In the genomic region with DNA sequence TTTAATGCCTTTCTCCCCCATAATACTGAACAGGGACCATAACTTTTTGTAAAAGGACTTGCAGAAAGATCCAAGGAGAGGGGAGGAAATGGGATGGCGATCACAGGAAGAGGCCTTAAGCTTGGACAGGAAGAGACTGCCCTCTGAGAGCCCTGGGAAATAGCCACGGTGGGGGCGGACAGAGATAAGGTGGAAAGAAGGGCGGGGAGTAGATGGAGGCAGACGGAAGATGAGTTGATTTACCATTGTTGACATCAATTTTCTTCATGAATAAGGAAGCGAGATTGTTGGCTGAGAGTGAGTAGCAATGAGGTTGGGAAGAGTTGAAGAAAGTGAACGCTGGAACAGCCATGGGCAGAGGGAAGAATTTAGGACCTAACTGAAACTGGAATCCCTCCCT, we compare ENCODE assay signal across 29 cellular contexts.
"Had no signal": no experiment of that assay in that cellular context is flagged by ENCODE, and none has a peak within 500 bp of the region (broad histone marks: within the 10 kb centered on the region; RNA-seq: fewer than 3 reads in every experiment).

No MANE protein-coding gene starts in this region.

- H3K36me3 ChIP-seq: brain microvascular endothelial cell, colonic mucosa, esophagus muscularis mucosa, gastrocnemius medialis, heart left ventricle had no signal

- H3K4me3 ChIP-seq: colonic mucosa, esophagus muscularis mucosa, gastrocnemius medialis, heart left ventricle had no signal

- DNase-seq: activated CD4-positive, alpha-beta memory T cell treated with anti-CD3 and anti-CD28 coated beads for 36 hours; activated CD4-positive, alpha-beta T cell treated with anti-CD3 and anti-CD28 coated beads for 36 hours; activated CD4-positive, alpha-beta T cell treated with anti-CD3 and anti-CD28 coated beads, Interleukin-2, amount 10 ng/mL, durations not matched to agents 24 days and 14 days; activated CD4-positive, CD25-positive, alpha-beta regulatory T cell; activated CD4-positive, CD25-positive, alpha-beta regulatory T cell treated with anti-CD3 and anti-CD28 coated beads, Interleukin-2, amount 50 U/mL, for 72 hours; activated CD8-positive, alpha-beta memory T cell treated with anti-CD3 and anti-CD28 coated beads, Interleukin-2, amount 10 ng/mL, durations not matched to agents 7 days and 5 days; activated CD8-positive, alpha-beta memory T cell treated with anti-CD3 and anti-CD28 coated beads, Interleukin-2, amount 50 U/mL, for 4 hours; activated CD8-positive, alpha-beta T cell treated with anti-CD3 and anti-CD28 coated beads, Interleukin-2, amount 10 ng/mL, durations not matched to agents 7 days and 5 days; activated effector memory CD4-positive, alpha-beta T cell treated with anti-CD3 and anti-CD28 coated beads, Interleukin-2, amount 50 U/mL, for 16 hours; activated naive CD4-positive, alpha-beta T cell treated with anti-CD3 and anti-CD28 coated beads for 36 hours; activated T-cell treated with anti-CD3 and anti-CD28 coated beads, Interleukin-2, amount 50 U/mL, for 1 hour; activated T-cell treated with anti-CD3 and anti-CD28 coated beads, Interleukin-2, amount 50 U/mL, for 48 hours; amniotic stem cell; anterior cingulate cortex; brain microvascular endothelial cell; caudate nucleus; cerebellar nuclear complex; colonic mucosa; effector memory CD4-positive, alpha-beta T cell; endodermal cell; gastrocnemius medialis; glutamatergic neuron; heart left ventricle; T-helper 2 cell had no signal

- H3K27ac ChIP-seq: brain microvascular endothelial cell, colonic mucosa, esophagus muscularis mucosa, foreskin keratinocyte, gastrocnemius medialis, heart left ventricle had no signal

- H3K4me3 Mint-ChIP-seq: activated CD4-positive, alpha-beta memory T cell treated with anti-CD3 and anti-CD28 coated beads for 36 hours; activated CD4-positive, alpha-beta T cell treated with anti-CD3 and anti-CD28 coated beads for 36 hours; activated CD4-positive, alpha-beta T cell treated with anti-CD3 and anti-CD28 coated beads, Interleukin-2, amount 10 ng/mL, durations not matched to agents 24 days and 14 days; activated CD8-positive, alpha-beta memory T cell treated with anti-CD3 and anti-CD28 coated beads, Interleukin-2, amount 10 ng/mL, durations not matched to agents 7 days and 5 days; activated CD8-positive, alpha-beta T cell treated with anti-CD3 and anti-CD28 coated beads, Interleukin-2, amount 10 ng/mL, durations not matched to agents 7 days and 5 days; activated naive CD4-positive, alpha-beta T cell treated with anti-CD3 and anti-CD28 coated beads for 36 hours; activated naive CD8-positive, alpha-beta T cell; activated T-helper 1 cell treated with anti-CD3 and anti-CD28 coated beads, Interleukin-12 subunit alpha, Interleukin-12 subunit beta, Interleukin-2, Interleukin-4 antibody, amounts not matched to agents 30 ng/mL and 10 ng/mL and 1 ng/mL, durations not matched to agents 14 hours and 24 hours and 36 hours; endodermal cell had no signal

- H3K9me3 ChIP-seq: colonic mucosa, esophagus muscularis mucosa, gastrocnemius medialis, heart left ventricle had no signal

- H3K4me1 ChIP-seq: colonic mucosa, foreskin keratinocyte, gastrocnemius medialis had no signal

- H3K27me3 Mint-ChIP-seq: activated CD4-positive, alpha-beta memory T cell treated with anti-CD3 and anti-CD28 coated beads for 36 hours; activated CD4-positive, alpha-beta T cell treated with anti-CD3 and anti-CD28 coated beads for 36 hours; activated CD4-positive, alpha-beta T cell treated with anti-CD3 and anti-CD28 coated beads, Interleukin-2, amount 10 ng/mL, durations not matched to agents 24 days and 14 days; activated CD8-positive, alpha-beta memory T cell treated with anti-CD3 and anti-CD28 coated beads, Interleukin-2, amount 10 ng/mL, durations not matched to agents 7 days and 5 days had no signal

- H3K27ac Mint-ChIP-seq: activated CD4-positive, alpha-beta memory T cell treated with anti-CD3 and anti-CD28 coated beads for 36 hours; activated CD4-positive, alpha-beta T cell treated with anti-CD3 and anti-CD28 coated beads for 36 hours; activated CD4-positive, alpha-beta T cell treated with anti-CD3 and anti-CD28 coated beads, Interleukin-2, amount 10 ng/mL, durations not matched to agents 24 days and 14 days; activated CD8-positive, alpha-beta memory T cell treated with anti-CD3 and anti-CD28 coated beads, Interleukin-2, amount 10 ng/mL, durations not matched to agents 7 days and 5 days; activated CD8-positive, alpha-beta T cell treated with anti-CD3 and anti-CD28 coated beads, Interleukin-2, amount 10 ng/mL, durations not matched to agents 7 days and 5 days; activated naive CD4-positive, alpha-beta T cell treated with anti-CD3 and anti-CD28 coated beads for 36 hours; activated naive CD8-positive, alpha-beta T cell; activated T-helper 1 cell treated with anti-CD3 and anti-CD28 coated beads, Interleukin-12 subunit alpha, Interleukin-12 subunit beta, Interleukin-2, Interleukin-4 antibody, amounts not matched to agents 30 ng/mL and 10 ng/mL and 1 ng/mL, durations not matched to agents 14 hours and 24 hours and 36 hours; activated T-helper 2 cell treated with anti-CD3 and anti-CD28 coated beads, Interferon-gamma antibody, Interleukin-2, Interleukin-4, amounts not matched to agents 10 μg/mL and 5 μg/mL and 100 μg/mL, durations not matched to agents 14 hours and 24 hours and 36 hours; endodermal cell had no signal

- H3K9me3 Mint-ChIP-seq: activated CD4-positive, alpha-beta memory T cell treated with anti-CD3 and anti-CD28 coated beads for 36 hours; activated CD4-positive, alpha-beta T cell treated with anti-CD3 and anti-CD28 coated beads, Interleukin-2, amount 10 ng/mL, durations not matched to agents 24 days and 14 days; activated naive CD4-positive, alpha-beta T cell treated with anti-CD3 and anti-CD28 coated beads for 36 hours; activated T-helper 1 cell treated with anti-CD3 and anti-CD28 coated beads, Interleukin-12 subunit alpha, Interleukin-12 subunit beta, Interleukin-2, Interleukin-4 antibody, amounts not matched to agents 30 ng/mL and 10 ng/mL and 1 ng/mL, durations not matched to agents 14 hours and 24 hours and 36 hours; activated T-helper 2 cell treated with anti-CD3 and anti-CD28 coated beads, Interferon-gamma antibody, Interleukin-2, Interleukin-4, amounts not matched to agents 10 μg/mL and 5 μg/mL and 100 μg/mL, durations not matched to agents 14 hours and 24 hours and 36 hours; endodermal cell had no signal

- H3K27me3 ChIP-seq: brain microvascular endothelial cell, colonic mucosa, esophagus muscularis mucosa, foreskin keratinocyte, gastrocnemius medialis had no signal

- H3K36me3 Mint-ChIP-seq: activated CD4-positive, alpha-beta memory T cell treated with anti-CD3 and anti-CD28 coated beads for 36 hours; activated CD8-positive, alpha-beta memory T cell treated with anti-CD3 and anti-CD28 coated beads, Interleukin-2, amount 10 ng/mL, durations not matched to agents 7 days and 5 days; activated naive CD8-positive, alpha-beta T cell had no signal

- H3K4me1 Mint-ChIP-seq: endodermal cell had no signal
